ENCODE assay signal across 8 cellular contexts in the genomic region with DNA sequence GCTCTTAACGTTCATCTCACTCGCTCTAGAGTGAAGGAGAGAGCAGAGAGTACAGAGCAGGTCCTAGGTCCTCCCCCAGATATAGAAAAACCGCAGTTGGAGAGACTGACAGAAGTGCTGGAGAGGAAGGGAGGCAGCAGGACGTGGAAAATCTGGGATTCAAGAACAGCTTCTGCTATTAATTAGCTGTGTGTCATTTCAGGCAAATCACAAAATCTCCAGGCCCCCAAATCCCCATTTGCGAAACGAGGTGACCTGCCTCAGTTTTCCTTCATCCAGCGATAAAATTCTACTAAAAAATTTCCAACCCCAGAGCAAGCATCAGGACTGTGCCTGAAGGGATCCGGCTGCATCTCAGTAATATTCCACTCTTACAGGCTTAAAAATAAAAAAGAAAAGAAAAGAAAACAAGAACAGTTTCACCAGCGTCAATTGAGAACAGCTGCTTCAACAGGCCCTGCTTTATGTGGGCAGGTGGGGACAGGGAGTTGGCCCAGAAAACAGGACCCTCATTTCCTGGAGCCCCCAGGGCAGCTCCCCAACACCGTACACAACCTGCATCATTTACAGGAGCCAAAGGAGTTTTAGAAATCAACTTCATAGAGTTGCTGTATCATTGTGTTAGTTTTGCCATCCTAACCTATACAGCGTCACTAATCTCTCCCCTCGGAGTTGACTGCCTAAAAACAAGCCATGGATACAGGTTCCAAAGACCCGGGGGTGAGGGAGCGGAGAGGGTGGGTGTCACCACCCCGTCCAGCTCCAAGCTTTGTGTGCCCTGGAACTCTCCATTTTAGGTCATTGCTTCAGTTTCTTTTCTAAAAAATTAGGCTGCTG. TPM values are rescaled to one million over a fixed set of nuclear protein-coding genes. Genes with fewer than 3 reads are reported as not detected.
DNase-seq lines count a peak whose midpoint lies in the region; ATAC-seq and TF ChIP-seq lines count a peak whose summit lies in the region.

No MANE protein-coding gene starts in this region.

- DNase-seq in NCI-H1694 (lab: John Stamatoyannopoulos, UW) = peak; percentile 30
- no peak for DNase-seq in NCI-H1694 treated with DMSO at 0.1 percent for 48 hours (lab: John Stamatoyannopoulos, UW)
- DNase-seq in ascending aorta (ENCODE audit: low spot score in 2 of 2) = no peak
- peak; percentile 33 for DNase-seq in kidney tubule cell (ENCODE audit: low spot score)
- DNase-seq in substantia nigra (lab: John Stamatoyannopoulos, UW) = peak in 5 of 49 donors; percentile 52 to 81 (median 66)
- DNase-seq in HK-2 (ENCODE audit: unreplicated experiment) = no peak

- H3K27me3 ChIP-seq in HUES64 (ENCODE audit: insufficient read depth, low read length) (no peaks in the 10 kb centered on the region), ascending aorta (no peaks in the 10 kb centered on the region)

- H3K9me3 ChIP-seq in HUES64 (ENCODE audit: insufficient read depth, low read depth, low read length) (no peaks in the 10 kb centered on the region), ascending aorta (no peaks in the 10 kb centered on the region)

- intact Hi-C loops in ascending aorta (cut with DNase I) = no loop called here

- H3K4me1 ChIP-seq in HUES64 (ENCODE audit: insufficient read depth, low read length) = peaks cover 41% of the 10 kb centered on the region
- peaks cover 32 to 51% of the 10 kb centered on the region in 2 donors for H3K4me1 ChIP-seq in ascending aorta

- H3K9ac ChIP-seq in HUES64 (ENCODE audit: low read depth, low read length) = peak overlapping the region; percentile 70

- peak overlapping the region; percentile 62 for H3K27ac ChIP-seq in HUES64 (ENCODE audit: low read depth, low read length)
- peak overlapping the region; percentile 92 to 99 for H3K27ac ChIP-seq in ascending aorta
- peak overlapping the region; percentile 100 for H3K27ac ChIP-seq in substantia nigra (ENCODE audit: low read depth, low read length, poor library complexity, severe bottlenecking)

- H3K36me3 ChIP-seq in HUES64 (ENCODE audit: insufficient read depth, low read length) (peaks cover 19% of the 10 kb centered on the region), ascending aorta (peaks cover 7 to 15% of the 10 kb centered on the region in 2 donors)

- peak overlapping the region; percentile 53 for H3K4me3 ChIP-seq in HUES64 (ENCODE audit: low read length)
- peak overlapping the region; percentile 47 to 57 for H3K4me3 ChIP-seq in ascending aorta

- WGBS in HUES64 = 71% methylated on average over 14 of the region's 15 CpGs

- TF ChIP-seq CTCF in ascending aorta (IDR thresholded peaks at IDR 0.05) = no peak

- ATAC-seq in HG02642 (IDR thresholded peaks at IDR 0.05; ENCODE audit: poor library complexity, unreplicated experiment) = no peak

RNA-seq across cellular contexts. Expression of a gene that starts 2.3 kb away (rescaled TPM):
- polyA plus RNA-seq in HUES64 (2013, experiment 1 of 2) = 392 TPM
- polyA plus RNA-seq in HUES64 (2013, experiment 2 of 2) = 461 TPM
- total RNA-seq in ascending aorta = 8,553 TPM

RNA-seq across cellular contexts. Expression of a gene that starts 28.4 kb away (rescaled TPM):
- 39.3 TPM for polyA plus RNA-seq in HUES64 (2013, experiment 1 of 2)
- 42.5 TPM for polyA plus RNA-seq in HUES64 (2013, experiment 2 of 2)
- total RNA-seq in ascending aorta = 220 TPM

Comparison
In these comparisons a context has a peak if more than half of its experiments do, and no peak if none do; other contexts are left out.
1. DNase-seq: peak in NCI-H1694 (single experiment) and kidney tubule cell (single experiment); none in NCI-H1694 treated with DMSO at 0.1 percent for 48 hours (single experiment), ascending aorta (0 of 2) and HK-2 (single experiment).
2. Peak in every context shown above with its lines, with median percentiles within 50 percentile points of each other: H3K27ac ChIP-seq.